ENCODE assay signal across 1 cellular context in genomic region chr4:6859543-6859942, GRCh38.
A peak's percentile ranks its signal among the peaks of the same experiment; 100 is the strongest.
TF ChIP-seq lines count a peak whose summit lies in the region.

No MANE protein-coding gene starts in this region.

TF ChIP-seq in HepG2, 621 proteins besides CTCF, POLR2A, EP300 and RAD21 (continued from another document):
- 0 out of 2 replicates have a peak, but pooled peaks have one; percentile 25 for TF ChIP-seq ARID5B (CRISPR knock-in tag; IDR thresholded peaks at IDR 0.05)
- 0 out of 2 replicates have a peak, but pooled peaks have one; percentile 65 for TF ChIP-seq POLR2AphosphoS2 (IDR thresholded peaks at IDR 0.05; ENCODE audit: low read depth, low read length)
- TF ChIP-seq NFATC3 (CRISPR knock-in tag; IDR thresholded peaks at IDR 0.05), result no peak
- no peak for TF ChIP-seq ZNF713 (CRISPR knock-in tag; IDR thresholded peaks at IDR 0.05)
- TF ChIP-seq RARA (CRISPR knock-in tag; IDR thresholded peaks at IDR 0.05), result peak; percentile 71
- 0 out of 2 replicates have a peak, but pooled peaks have one; percentile 51 for TF ChIP-seq PPARG (CRISPR knock-in tag; conservative IDR thresholded peaks at IDR 0.05)
- peak; percentile 43 for TF ChIP-seq PAXIP1 (CRISPR knock-in tag; conservative IDR thresholded peaks at IDR 0.05)
- no peak for TF ChIP-seq AGO1 (IDR thresholded peaks at IDR 0.05; ENCODE audit: low read depth, low read length, poor library complexity, severe bottlenecking)
- no peak for TF ChIP-seq SIN3A (IDR thresholded peaks at IDR 0.05; ENCODE audit: borderline replicate concordance, low read depth, low read length)
